ENCODE assay signal across 8 cellular contexts in the genomic region with DNA sequence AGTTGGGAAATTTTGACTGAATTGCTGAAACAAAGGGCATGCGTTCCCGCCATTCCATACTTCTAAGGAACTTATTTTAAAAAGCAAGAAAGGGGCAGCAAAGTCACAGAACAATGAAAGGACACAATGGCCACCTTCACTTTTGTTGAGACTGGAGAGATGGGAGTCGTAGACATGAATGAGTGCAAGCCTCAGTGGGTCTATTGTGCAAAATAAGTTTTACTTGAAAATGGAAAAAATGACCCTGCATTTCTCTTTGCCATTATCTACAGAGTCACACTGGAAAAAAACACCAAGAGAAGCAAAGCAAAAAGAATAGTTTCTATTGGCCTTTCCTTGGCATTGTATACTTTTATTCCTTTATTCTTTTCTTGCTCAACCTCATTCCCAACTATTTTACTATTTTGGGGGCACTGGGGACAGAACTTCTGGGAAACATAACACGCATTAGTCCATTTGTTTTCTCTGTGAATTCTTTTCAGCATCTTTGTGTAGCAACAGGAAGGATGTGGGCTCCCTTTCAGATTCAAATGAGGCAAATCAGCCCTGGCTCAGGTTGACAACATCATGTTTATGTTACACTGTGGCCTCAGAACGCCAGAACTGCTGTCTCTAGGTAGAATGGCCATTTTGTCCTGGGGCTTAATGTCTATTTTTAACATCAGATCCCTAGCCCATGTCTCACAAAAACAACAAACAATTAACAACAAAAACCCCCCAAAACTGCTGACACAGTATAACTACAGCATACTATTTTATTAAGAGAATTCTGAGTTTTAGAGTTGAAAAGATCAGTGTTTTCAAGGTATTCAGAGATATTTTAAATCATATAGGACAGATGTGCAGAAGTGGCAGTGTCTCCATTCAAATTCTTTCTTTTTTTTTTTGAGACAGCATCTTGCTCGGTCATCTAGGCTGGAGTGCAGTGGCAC.
A peak's percentile ranks its signal among the peaks of the same experiment; 100 is the strongest.
DNase-seq lines count a peak whose midpoint lies in the region; ATAC-seq and TF ChIP-seq lines count a peak whose summit lies in the region.

No MANE protein-coding gene starts in this region.

- no peak overlapping the region for H3K4me3 ChIP-seq in GM06990 (replicated peaks; ENCODE audit: low read depth, low read length)

- H3K36me3 ChIP-seq in GM06990 (ENCODE audit: control insufficient read depth, insufficient read depth, low read length) = no peaks in the 10 kb centered on the region

- peak; percentile 79 for ATAC-seq in GM21786 (IDR thresholded peaks at IDR 0.05; ENCODE audit: unreplicated experiment)
- peak; percentile 95 for ATAC-seq in stimulated activated effector memory CD8-positive, alpha-beta T cell treated with anti-CD3 and anti-CD28 coated beads, Interleukin-12 subunit alpha, Interleukin-12 subunit beta, amount 100 ng/mL, for 72 hours
- ATAC-seq in SK-N-SH treated with all-trans-retinoic acid at 6 μM for 48 hours = no peak

- no peaks in the 10 kb centered on the region; the same call in 1 of the 2 replicates for H3K27me3 Mint-ChIP-seq in HFFc6 (ENCODE audit: insufficient read depth)

- no peaks in the 10 kb centered on the region for H3K27me3 ChIP-seq in GM06990 (replicated peaks; ENCODE audit: control insufficient read depth, insufficient read depth, low read length)

- H3K4me1 Mint-ChIP-seq in stimulated activated effector memory CD8-positive, alpha-beta T cell treated with anti-CD3 and anti-CD28 coated beads, Interleukin-12 subunit alpha, Interleukin-12 subunit beta, amount 100 ng/mL, for 72 hours = peaks cover 91% of the 10 kb centered on the region
- H3K4me1 Mint-ChIP-seq in HFFc6 (ENCODE audit: low read depth) = peaks cover 10% of the 10 kb centered on the region

- peak overlapping the region; percentile 83 for H3K4me3 Mint-ChIP-seq in stimulated activated effector memory CD8-positive, alpha-beta T cell treated with anti-CD3 and anti-CD28 coated beads, Interleukin-12 subunit alpha, Interleukin-12 subunit beta, amount 100 ng/mL, for 72 hours
- H3K4me3 Mint-ChIP-seq in HFFc6 = no peak overlapping the region

- peak overlapping the region; percentile 97 for H3K27ac Mint-ChIP-seq in stimulated activated effector memory CD8-positive, alpha-beta T cell treated with anti-CD3 and anti-CD28 coated beads, Interleukin-12 subunit alpha, Interleukin-12 subunit beta, amount 100 ng/mL, for 72 hours
- no peak overlapping the region for H3K27ac Mint-ChIP-seq in HFFc6

- no peaks in the 10 kb centered on the region for H3K9me3 Mint-ChIP-seq in stimulated activated effector memory CD8-positive, alpha-beta T cell treated with anti-CD3 and anti-CD28 coated beads, Interleukin-12 subunit alpha, Interleukin-12 subunit beta, amount 100 ng/mL, for 72 hours
- H3K9me3 Mint-ChIP-seq in HFFc6 = no peaks in the 10 kb centered on the region

- no peak for TF ChIP-seq CTCF in GM06990 (IDR thresholded peaks at IDR 0.05; ENCODE audit: insufficient read depth, low read length, poor library complexity, severe bottlenecking)
- no peak for TF ChIP-seq CTCF in HFFc6 (IDR thresholded peaks at IDR 0.05)

- peaks cover 96% of the 10 kb centered on the region for H3K36me3 Mint-ChIP-seq in stimulated activated effector memory CD8-positive, alpha-beta T cell treated with anti-CD3 and anti-CD28 coated beads, Interleukin-12 subunit alpha, Interleukin-12 subunit beta, amount 100 ng/mL, for 72 hours
- H3K36me3 Mint-ChIP-seq in HFFc6 (ENCODE audit: low read depth) = 0 out of 2 replicates have a peak, but pooled peaks cover 6% of the 10 kb centered on the region

- DNase-seq in GM06990 (ENCODE audit: extremely low read depth, insufficient read length) (peak; percentile 34), HFFc6 (no peak), NCI-H146 (lab: John Stamatoyannopoulos, UW) (no peak)
- DNase-seq in NK-92 treated with Interleukin-12 subunit alpha and Interleukin-12 subunit beta, amount 100 ng/mL, for 24 hours (lab: John Stamatoyannopoulos, UW) = peak; percentile 55
- DNase-seq in effector CD4-positive, alpha-beta T cell = peak; percentile 65
- DNase-seq in stimulated activated effector memory CD8-positive, alpha-beta T cell treated with anti-CD3 and anti-CD28 coated beads, Interleukin-12 subunit alpha, Interleukin-12 subunit beta, amount 100 ng/mL, for 72 hours (ENCODE audit: low spot score in 2 of 2) = no peak

TF ChIP-seq in SK-N-SH treated with all-trans-retinoic acid at 6 μM for 48 hours, 23 proteins besides CTCF, POLR2A, EP300 and RAD21:
- no peak for TF ChIP-seq RARB (CRISPR knock-in tag; IDR thresholded peaks at IDR 0.05)
- TF ChIP-seq, protein P1, sequence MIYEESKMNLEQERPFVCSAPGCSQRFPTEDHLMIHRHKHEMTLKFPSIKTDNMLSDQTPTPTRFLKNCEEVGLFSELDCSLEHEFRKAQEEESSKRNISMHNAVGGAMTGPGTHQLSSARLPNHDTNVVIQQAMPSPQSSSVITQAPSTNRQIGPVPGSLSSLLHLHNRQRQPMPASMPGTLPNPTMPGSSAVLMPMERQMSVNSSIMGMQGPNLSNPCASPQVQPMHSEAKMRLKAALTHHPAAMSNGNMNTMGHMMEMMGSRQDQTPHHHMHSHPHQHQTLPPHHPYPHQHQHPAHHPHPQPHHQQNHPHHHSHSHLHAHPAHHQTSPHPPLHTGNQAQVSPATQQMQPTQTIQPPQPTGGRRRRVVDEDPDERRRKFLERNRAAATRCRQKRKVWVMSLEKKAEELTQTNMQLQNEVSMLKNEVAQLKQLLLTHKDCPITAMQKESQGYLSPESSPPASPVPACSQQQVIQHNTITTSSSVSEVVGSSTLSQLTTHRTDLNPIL (CRISPR knock-in tag; IDR thresholded peaks at IDR 0.05; ENCODE audit: low read depth) = no peak
- TF ChIP-seq ISL1 (CRISPR knock-in tag; IDR thresholded peaks at IDR 0.05) = no peak
- TF ChIP-seq ZFP3 (CRISPR knock-in tag; IDR thresholded peaks at IDR 0.05) = no peak
- TF ChIP-seq CSDC2 (CRISPR knock-in tag; IDR thresholded peaks at IDR 0.05) = no peak
- no peak for TF ChIP-seq SNAI2 (CRISPR knock-in tag; IDR thresholded peaks at IDR 0.05)
- no peak for TF ChIP-seq TOX (CRISPR knock-in tag; IDR thresholded peaks at IDR 0.05; ENCODE audit: borderline replicate concordance)
- no peak for TF ChIP-seq PPARA (CRISPR knock-in tag; IDR thresholded peaks at IDR 0.05; ENCODE audit: borderline replicate concordance)
- TF ChIP-seq, protein P2, sequence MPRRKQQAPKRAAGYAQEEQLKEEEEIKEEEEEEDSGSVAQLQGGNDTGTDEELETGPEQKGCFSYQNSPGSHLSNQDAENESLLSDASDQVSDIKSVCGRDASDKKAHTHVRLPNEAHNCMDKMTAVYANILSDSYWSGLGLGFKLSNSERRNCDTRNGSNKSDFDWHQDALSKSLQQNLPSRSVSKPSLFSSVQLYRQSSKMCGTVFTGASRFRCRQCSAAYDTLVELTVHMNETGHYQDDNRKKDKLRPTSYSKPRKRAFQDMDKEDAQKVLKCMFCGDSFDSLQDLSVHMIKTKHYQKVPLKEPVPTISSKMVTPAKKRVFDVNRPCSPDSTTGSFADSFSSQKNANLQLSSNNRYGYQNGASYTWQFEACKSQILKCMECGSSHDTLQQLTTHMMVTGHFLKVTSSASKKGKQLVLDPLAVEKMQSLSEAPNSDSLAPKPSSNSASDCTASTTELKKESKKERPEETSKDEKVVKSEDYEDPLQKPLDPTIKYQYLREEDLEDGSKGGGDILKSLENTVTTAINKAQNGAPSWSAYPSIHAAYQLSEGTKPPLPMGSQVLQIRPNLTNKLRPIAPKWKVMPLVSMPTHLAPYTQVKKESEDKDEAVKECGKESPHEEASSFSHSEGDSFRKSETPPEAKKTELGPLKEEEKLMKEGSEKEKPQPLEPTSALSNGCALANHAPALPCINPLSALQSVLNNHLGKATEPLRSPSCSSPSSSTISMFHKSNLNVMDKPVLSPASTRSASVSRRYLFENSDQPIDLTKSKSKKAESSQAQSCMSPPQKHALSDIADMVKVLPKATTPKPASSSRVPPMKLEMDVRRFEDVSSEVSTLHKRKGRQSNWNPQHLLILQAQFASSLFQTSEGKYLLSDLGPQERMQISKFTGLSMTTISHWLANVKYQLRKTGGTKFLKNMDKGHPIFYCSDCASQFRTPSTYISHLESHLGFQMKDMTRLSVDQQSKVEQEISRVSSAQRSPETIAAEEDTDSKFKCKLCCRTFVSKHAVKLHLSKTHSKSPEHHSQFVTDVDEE (CRISPR knock-in tag; IDR thresholded peaks at IDR 0.05) = no peak
- TF ChIP-seq, protein P3, sequence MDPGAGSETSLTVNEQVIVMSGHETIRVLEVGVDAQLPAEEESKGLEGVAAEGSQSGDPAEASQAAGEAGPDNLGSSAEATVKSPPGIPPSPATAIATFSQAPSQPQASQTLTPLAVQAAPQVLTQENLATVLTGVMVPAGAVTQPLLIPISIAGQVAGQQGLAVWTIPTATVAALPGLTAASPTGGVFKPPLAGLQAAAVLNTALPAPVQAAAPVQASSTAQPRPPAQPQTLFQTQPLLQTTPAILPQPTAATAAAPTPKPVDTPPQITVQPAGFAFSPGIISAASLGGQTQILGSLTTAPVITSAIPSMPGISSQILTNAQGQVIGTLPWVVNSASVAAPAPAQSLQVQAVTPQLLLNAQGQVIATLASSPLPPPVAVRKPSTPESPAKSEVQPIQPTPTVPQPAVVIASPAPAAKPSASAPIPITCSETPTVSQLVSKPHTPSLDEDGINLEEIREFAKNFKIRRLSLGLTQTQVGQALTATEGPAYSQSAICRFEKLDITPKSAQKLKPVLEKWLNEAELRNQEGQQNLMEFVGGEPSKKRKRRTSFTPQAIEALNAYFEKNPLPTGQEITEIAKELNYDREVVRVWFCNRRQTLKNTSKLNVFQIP (CRISPR knock-in tag; IDR thresholded peaks at IDR 0.05; ENCODE audit: borderline replicate concordance, low read depth) = no peak
- TF ChIP-seq, protein P4, sequence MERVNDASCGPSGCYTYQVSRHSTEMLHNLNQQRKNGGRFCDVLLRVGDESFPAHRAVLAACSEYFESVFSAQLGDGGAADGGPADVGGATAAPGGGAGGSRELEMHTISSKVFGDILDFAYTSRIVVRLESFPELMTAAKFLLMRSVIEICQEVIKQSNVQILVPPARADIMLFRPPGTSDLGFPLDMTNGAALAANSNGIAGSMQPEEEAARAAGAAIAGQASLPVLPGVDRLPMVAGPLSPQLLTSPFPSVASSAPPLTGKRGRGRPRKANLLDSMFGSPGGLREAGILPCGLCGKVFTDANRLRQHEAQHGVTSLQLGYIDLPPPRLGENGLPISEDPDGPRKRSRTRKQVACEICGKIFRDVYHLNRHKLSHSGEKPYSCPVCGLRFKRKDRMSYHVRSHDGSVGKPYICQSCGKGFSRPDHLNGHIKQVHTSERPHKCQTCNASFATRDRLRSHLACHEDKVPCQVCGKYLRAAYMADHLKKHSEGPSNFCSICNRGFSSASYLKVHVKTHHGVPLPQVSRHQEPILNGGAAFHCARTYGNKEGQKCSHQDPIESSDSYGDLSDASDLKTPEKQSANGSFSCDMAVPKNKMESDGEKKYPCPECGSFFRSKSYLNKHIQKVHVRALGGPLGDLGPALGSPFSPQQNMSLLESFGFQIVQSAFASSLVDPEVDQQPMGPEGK (CRISPR knock-in tag; IDR thresholded peaks at IDR 0.05; ENCODE audit: borderline replicate concordance) = no peak

Comparison
In these comparisons a context has a peak if more than half of its experiments do, and no peak if none do; other contexts are left out.
1. DNase-seq: peak in GM06990 (single experiment), NK-92 treated with Interleukin-12 subunit alpha and Interleukin-12 subunit beta, amount 100 ng/mL, for 24 hours (single experiment) and effector CD4-positive, alpha-beta T cell (single experiment); none in stimulated activated effector memory CD8-positive, alpha-beta T cell treated with anti-CD3 and anti-CD28 coated beads, Interleukin-12 subunit alpha, Interleukin-12 subunit beta, amount 100 ng/mL, for 72 hours (0 of 2), HFFc6 (single experiment) and NCI-H146 (single experiment).